Comparison of ENCODE assay signal across 1 cellular context in genomic region chr6:27129095-27129815, GRCh38.
TF ChIP-seq lines count a peak whose summit lies in the region.

No MANE protein-coding gene starts in this region.

TF ChIP-seq in K562, 482 proteins besides CTCF, POLR2A, EP300 and RAD21 (continued from another document and continues in another):
- TF ChIP-seq RNF219 (CRISPR knock-in tag; IDR thresholded peaks at IDR 0.05) (no peak), DPF2 (IDR thresholded peaks at IDR 0.05) (no peak; the same call in 1 of the 2 replicates), PHB (CRISPR knock-in tag; IDR thresholded peaks at IDR 0.05) (no peak), MCM3 (IDR thresholded peaks at IDR 0.05) (no peak), HDAC1 (IDR thresholded peaks at IDR 0.05) (peak in 1 of 2 experiments; percentile 57; a peak in 2 of 4 replicates), AFF1 (IDR thresholded peaks at IDR 0.05; ENCODE audit: low read depth in 1 of 2, partially characterized antibody in 2 of 2) (peak; percentile 30 to 65), SIX5 (IDR thresholded peaks at IDR 0.05; ENCODE audit: borderline replicate concordance in 1 of 2, insufficient read depth in 1 of 2, low read depth in 1 of 2, low read length in 2 of 2) (no peak), MITF (IDR thresholded peaks at IDR 0.05) (no peak), ZNF277 (CRISPR knock-in tag; IDR thresholded peaks at IDR 0.05; ENCODE audit: borderline replicate concordance) (no peak), TEAD4 (IDR thresholded peaks at IDR 0.05; ENCODE audit: low read length) (no peak; the same call in none of the 2 replicates), TEAD4 (CRISPR knock-in tag; IDR thresholded peaks at IDR 0.05; ENCODE audit: borderline replicate concordance) (no peak), ETV6 (IDR thresholded peaks at IDR 0.05; ENCODE audit: borderline replicate concordance in 1 of 2, low read depth in 2 of 2, low read length in 1 of 2) (no peak), ETV6 (CRISPR knock-in tag; IDR thresholded peaks at IDR 0.05; ENCODE audit: borderline replicate concordance) (peak; percentile 48; the same call in 1 of the 2 replicates), ZFP91 (CRISPR knock-in tag; IDR thresholded peaks at IDR 0.05) (peak; percentile 49; the same call in 1 of the 2 replicates), CHD1 (IDR thresholded peaks at IDR 0.05; ENCODE audit: low read length) (peak; percentile 4), ELK3 (CRISPR knock-in tag; IDR thresholded peaks at IDR 0.05) (no peak), ZNF324 (CRISPR knock-in tag; IDR thresholded peaks at IDR 0.05) (no peak), ZNF134 (CRISPR knock-in tag; conservative IDR thresholded peaks at IDR 0.05) (no peak), HDAC8 (tag; IDR thresholded peaks at IDR 0.05) (no peak), HNRNPLL (IDR thresholded peaks at IDR 0.05; ENCODE audit: low read depth, low read length, poor library complexity, severe bottlenecking) (no peak), ZNF232 (CRISPR knock-in tag; IDR thresholded peaks at IDR 0.05) (no peak), XRCC3 (IDR thresholded peaks at IDR 0.05) (no peak), ZNF583 (CRISPR knock-in tag; IDR thresholded peaks at IDR 0.05) (no peak), IRF9 (tag; IDR thresholded peaks at IDR 0.05) (no peak), CBFA2T2 (conservative IDR thresholded peaks at IDR 0.05) (no peak; the same call in 1 of the 2 replicates), NFRKB (IDR thresholded peaks at IDR 0.05; ENCODE audit: low read depth) (no peak), ATF3 (IDR thresholded peaks at IDR 0.05) (0 out of 2 replicates have a peak, but pooled peaks have one; percentile 44), ATF3 (CRISPR knock-in tag; conservative IDR thresholded peaks at IDR 0.05) (no peak), TARDBP (IDR thresholded peaks at IDR 0.05) (no peak), NCOA6 (IDR thresholded peaks at IDR 0.05) (no peak), ZFP30 (CRISPR knock-in tag; IDR thresholded peaks at IDR 0.05; ENCODE audit: borderline replicate concordance) (no peak), ZC3H11A (IDR thresholded peaks at IDR 0.05; ENCODE audit: low read depth, low read length) (no peak), BRD4 (IDR thresholded peaks at IDR 0.05) (no peak), NKRF (IDR thresholded peaks at IDR 0.05; ENCODE audit: borderline replicate concordance) (peak; percentile 44; the same call in 1 of the 2 replicates), SAFB (IDR thresholded peaks at IDR 0.05; ENCODE audit: borderline replicate concordance, low read depth, low read length) (no peak), EHMT2 (IDR thresholded peaks at IDR 0.05) (0 out of 2 replicates have a peak, but pooled peaks have one; percentile 50), TAF9B (IDR thresholded peaks at IDR 0.05; ENCODE audit: partially characterized antibody) (peak; percentile 27), ZNF445 (CRISPR knock-in tag; IDR thresholded peaks at IDR 0.05; ENCODE audit: low read depth) (no peak), SUPT5H (IDR thresholded peaks at IDR 0.05) (no peak; the same call in 1 of the 2 replicates), ZNF12 (CRISPR knock-in tag; IDR thresholded peaks at IDR 0.05) (no peak), CBFA2T3 (IDR thresholded peaks at IDR 0.05) (peak; percentile 22; the same call in 1 of the 2 replicates), RUNX1 (IDR thresholded peaks at IDR 0.05; ENCODE audit: low read depth) (no peak), PHF20 (IDR thresholded peaks at IDR 0.05; ENCODE audit: partially characterized antibody) (no peak), ZBTB17 (CRISPR knock-in tag; IDR thresholded peaks at IDR 0.05) (no peak), SREBF1 (IDR thresholded peaks at IDR 0.05; ENCODE audit: borderline replicate concordance, low read depth, low read length) (no peak), ZBTB33 (CRISPR knock-in tag; IDR thresholded peaks at IDR 0.05) (0 out of 2 replicates have a peak, but pooled peaks have one; percentile 25), RNF2 (IDR thresholded peaks at IDR 0.05) (no peak), C11orf30 (IDR thresholded peaks at IDR 0.05; ENCODE audit: low read depth) (peak; percentile 96), NR2F6 (CRISPR knock-in tag; IDR thresholded peaks at IDR 0.05) (no peak)
